ENCODE assay signal across 12 cellular contexts in genomic region chr12:89454080-89454848, GRCh38.
DNase-seq lines count a peak whose midpoint lies in the region; ATAC-seq and TF ChIP-seq lines count a peak whose summit lies in the region.
"Had no signal": no experiment of that assay in that cellular context is flagged by ENCODE, and none has a peak within 500 bp of the region (broad histone marks: within the 10 kb centered on the region; RNA-seq: fewer than 3 reads in every experiment).

No MANE protein-coding gene starts in this region.

- no peaks in the 10 kb centered on the region for H3K27me3 ChIP-seq in BE2C
- H3K27me3 ChIP-seq in SJSA1 (replicated peaks): no peaks in the 10 kb centered on the region

- H3K27me3 Mint-ChIP-seq in glutamatergic neuron (ENCODE audit: unreplicated experiment): no peaks in the 10 kb centered on the region
- H3K27me3 Mint-ChIP-seq: CD4-positive, CD25-positive, alpha-beta regulatory T cell; T-helper 17 cell had no signal

- TF ChIP-seq CTCF in BE2C (IDR thresholded peaks at IDR 0.05; ENCODE audit: low read depth, low read length): no peak
- no peak for TF ChIP-seq CTCF in glutamatergic neuron (IDR thresholded peaks at IDR 0.05; ENCODE audit: partially characterized antibody, unreplicated experiment)
- TF ChIP-seq CTCF in omental fat pad (IDR thresholded peaks at IDR 0.05): no peak

- H3K9me3 ChIP-seq in BE2C (no peaks in the 10 kb centered on the region), SJSA1 (replicated peaks) (no peaks in the 10 kb centered on the region)

- H3K27ac ChIP-seq in SJSA1: peak overlapping the region; percentile 90

- no peaks in the 10 kb centered on the region for H3K9me3 Mint-ChIP-seq in glutamatergic neuron (ENCODE audit: unreplicated experiment)
- H3K9me3 Mint-ChIP-seq: activated T-cell treated with anti-CD3 and anti-CD28 coated beads, Interleukin-2, amount 50 U/mL, for 4 hours; CD4-positive, CD25-positive, alpha-beta regulatory T cell had no signal

- no peak overlapping the region for H3K4me3 ChIP-seq in BE2C (ENCODE audit: low read depth, low read length)
- no peak overlapping the region for H3K4me3 ChIP-seq in SJSA1

- ATAC-seq in omental fat pad (ENCODE audit: low FRiP score): peak; percentile 56
- no peak for ATAC-seq in left colon
- ATAC-seq: activated T-cell treated with anti-CD3 and anti-CD28 coated beads, Interleukin-2, amount 50 U/mL, for 4 hours; T-helper 17 cell had no signal

- H3K4me1 ChIP-seq in BE2C (peaks cover 17% of the 10 kb centered on the region), SJSA1 (replicated peaks) (peaks cover 45% of the 10 kb centered on the region)

- no peaks in the 10 kb centered on the region for H3K36me3 ChIP-seq in BE2C
- H3K36me3 ChIP-seq in SJSA1: no peaks in the 10 kb centered on the region; the same call in 1 of the 2 replicates

- peak; percentile 26 for DNase-seq in BE2C
- DNase-seq in SJSA1 (ENCODE audit: low read depth in 1 of 2, low spot score in 2 of 2): no peak
- DNase-seq in glutamatergic neuron: no peak
- DNase-seq in omental fat pad (ENCODE audit: low spot score): no peak
- no peak for DNase-seq in left colon
- DNase-seq in OCI-M2 (lab: John Stamatoyannopoulos, UW; ENCODE audit: unreplicated experiment): no peak
- DNase-seq in NCI-H345 (lab: John Stamatoyannopoulos, UW): no peak
- DNase-seq in OCI-M1 (lab: John Stamatoyannopoulos, UW): no peak
- DNase-seq: activated T-cell treated with anti-CD3 and anti-CD28 coated beads, Interleukin-2, amount 50 U/mL, for 4 hours; CD4-positive, CD25-positive, alpha-beta regulatory T cell; NCI-H446 treated with DMSO at 0.1 percent for 48 hours; T-helper 17 cell had no signal

- H3K4me3 Mint-ChIP-seq in glutamatergic neuron (ENCODE audit: unreplicated experiment): no peak overlapping the region
- H3K4me3 Mint-ChIP-seq: activated T-cell treated with anti-CD3 and anti-CD28 coated beads, Interleukin-2, amount 50 U/mL, for 4 hours; CD4-positive, CD25-positive, alpha-beta regulatory T cell; T-helper 17 cell had no signal

- intact Hi-C loops in left colon (cut with DNase I, micrococcal nuclease): no loop called here

- peaks cover 8% of the 10 kb centered on the region for H3K4me1 Mint-ChIP-seq in glutamatergic neuron (ENCODE audit: low read depth, unreplicated experiment)

- peak overlapping the region; percentile 60 for H3K27ac Mint-ChIP-seq in glutamatergic neuron (ENCODE audit: unreplicated experiment)
- H3K27ac Mint-ChIP-seq: T-helper 17 cell had no signal

- no peaks in the 10 kb centered on the region for H3K36me3 Mint-ChIP-seq in glutamatergic neuron (ENCODE audit: unreplicated experiment)
